ENCODE assay signal across 17 cellular contexts in the genomic region with DNA sequence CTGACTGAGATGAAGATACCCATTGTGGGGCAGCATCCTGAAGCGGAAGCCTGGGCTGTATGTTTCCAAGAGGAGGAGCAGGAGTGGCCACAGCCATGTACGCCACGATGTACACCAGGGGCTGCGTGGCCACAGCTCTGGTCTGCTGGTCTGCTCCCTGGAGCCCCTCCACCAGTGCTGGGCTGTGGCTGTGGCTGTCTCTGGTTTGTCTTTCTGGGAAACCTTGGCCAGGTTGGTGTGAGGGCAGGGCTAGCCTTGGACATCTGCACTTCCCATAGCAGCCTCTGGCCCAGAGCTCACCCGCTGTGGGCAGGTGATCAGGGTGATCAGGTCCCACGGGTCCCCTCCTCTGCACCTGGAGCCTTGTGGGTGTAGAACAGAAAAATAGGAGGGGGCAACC. TPM values are rescaled to one million over a fixed set of nuclear protein-coding genes. Genes with fewer than 3 reads are reported as not detected.
DNase-seq lines count a peak whose midpoint lies in the region; ATAC-seq and TF ChIP-seq lines count a peak whose summit lies in the region.
"Had no signal": no experiment of that assay in that cellular context is flagged by ENCODE, and none has a peak within 500 bp of the region (broad histone marks: within the 10 kb centered on the region; RNA-seq: fewer than 3 reads in every experiment).

No MANE protein-coding gene starts in this region.

- ATAC-seq in activated CD8-positive, alpha-beta T cell treated with anti-CD3 and anti-CD28 coated beads for 36 hours, result no peak
- no peak for ATAC-seq in activated CD8-positive, alpha-beta T cell treated with anti-CD3 and anti-CD28 coated beads, Interleukin-2, amount 10 ng/mL, durations not matched to agents 7 days and 5 days
- no peak for ATAC-seq in CD4-positive, CD25-positive, alpha-beta regulatory T cell (ENCODE audit: low read depth in 2 of 2)
- ATAC-seq in activated B cell treated with CpG ODN at 0.5 μM for 24 hours (ENCODE audit: low read depth) (no peak), GM18907 (IDR thresholded peaks at IDR 0.05; ENCODE audit: unreplicated experiment) (no peak)
- ATAC-seq: naive thymus-derived CD8-positive, alpha-beta T cell had no signal

- H3K27me3 ChIP-seq in CD4-positive, CD25-positive, alpha-beta regulatory T cell (ENCODE audit: control insufficient read depth, insufficient read depth, low read length), result no peaks in the 10 kb centered on the region
- H3K27me3 ChIP-seq: ascending aorta, tibial nerve had no signal

- H3K36me3 ChIP-seq in CD4-positive, CD25-positive, alpha-beta regulatory T cell (ENCODE audit: control insufficient read depth, insufficient read depth, low read length), result peaks cover 2% of the 10 kb centered on the region

- H3K4me3 ChIP-seq in CD4-positive, CD25-positive, alpha-beta regulatory T cell (ENCODE audit: low read depth, low read length), result no peak overlapping the region
- H3K4me3 ChIP-seq: tibial nerve had no signal

- H3K36me3 Mint-ChIP-seq in activated CD8-positive, alpha-beta T cell treated with anti-CD3 and anti-CD28 coated beads for 36 hours (ENCODE audit: low read depth), result peaks cover 15% of the 10 kb centered on the region
- peaks cover 13% of the 10 kb centered on the region for H3K36me3 Mint-ChIP-seq in activated CD8-positive, alpha-beta T cell treated with anti-CD3 and anti-CD28 coated beads, Interleukin-2, amount 10 ng/mL, durations not matched to agents 7 days and 5 days (ENCODE audit: low read depth)
- peaks cover 5% of the 10 kb centered on the region for H3K36me3 Mint-ChIP-seq in CD4-positive, CD25-positive, alpha-beta regulatory T cell
- H3K36me3 Mint-ChIP-seq in activated B cell treated with CpG ODN at 0.5 μM for 24 hours (ENCODE audit: low read depth), result peaks cover 6% of the 10 kb centered on the region
- H3K36me3 Mint-ChIP-seq in nephron progenitor cell (ENCODE audit: low read depth), result no peaks in the 10 kb centered on the region
- H3K36me3 Mint-ChIP-seq: naive thymus-derived CD8-positive, alpha-beta T cell had no signal

- peak; percentile 2 for DNase-seq in activated CD8-positive, alpha-beta T cell treated with anti-CD3 and anti-CD28 coated beads for 36 hours
- no peak for DNase-seq in activated CD8-positive, alpha-beta T cell treated with anti-CD3 and anti-CD28 coated beads, Interleukin-2, amount 10 ng/mL, durations not matched to agents 7 days and 5 days
- DNase-seq in CD4-positive, CD25-positive, alpha-beta regulatory T cell, result no peak
- no peak for DNase-seq in activated B cell treated with CpG ODN at 0.5 μM for 24 hours
- DNase-seq in nephron progenitor cell, result no peak
- no peak for DNase-seq in NCI-H146 (lab: John Stamatoyannopoulos, UW)
- DNase-seq in iPS-NIHi7 (ENCODE audit: extremely low spot score), result no peak
- DNase-seq: activated CD4-positive, alpha-beta T cell treated with anti-CD3 and anti-CD28 coated beads, Interleukin-2, amount 50 U/mL, for 48 hours; DMS79; islet precursor cell; MM.1S; NCI-H187 had no signal

- H3K27ac ChIP-seq in CD4-positive, CD25-positive, alpha-beta regulatory T cell (ENCODE audit: insufficient read depth, low read length, poor library complexity, severe bottlenecking), result no peak overlapping the region
- H3K27ac ChIP-seq: ascending aorta, tibial nerve had no signal

- peak overlapping the region; percentile 79 for H3K4me3 Mint-ChIP-seq in activated CD8-positive, alpha-beta T cell treated with anti-CD3 and anti-CD28 coated beads for 36 hours
- H3K4me3 Mint-ChIP-seq in activated CD8-positive, alpha-beta T cell treated with anti-CD3 and anti-CD28 coated beads, Interleukin-2, amount 10 ng/mL, durations not matched to agents 7 days and 5 days, result no peak overlapping the region
- H3K4me3 Mint-ChIP-seq in CD4-positive, CD25-positive, alpha-beta regulatory T cell, result peak overlapping the region in 3 of 4 donors; percentile 64 to 89 (median 85)
- H3K4me3 Mint-ChIP-seq in activated B cell treated with CpG ODN at 0.5 μM for 24 hours (peak overlapping the region; percentile 80), nephron progenitor cell (peak overlapping the region; percentile 83)

- H3K9me3 Mint-ChIP-seq in activated CD8-positive, alpha-beta T cell treated with anti-CD3 and anti-CD28 coated beads for 36 hours, result no peaks in the 10 kb centered on the region
- H3K9me3 Mint-ChIP-seq in activated CD8-positive, alpha-beta T cell treated with anti-CD3 and anti-CD28 coated beads, Interleukin-2, amount 10 ng/mL, durations not matched to agents 7 days and 5 days (ENCODE audit: insufficient read depth), result no peaks in the 10 kb centered on the region
- peaks cover 0 to 1% (median 0%) of the 10 kb centered on the region in 7 donors for H3K9me3 Mint-ChIP-seq in CD4-positive, CD25-positive, alpha-beta regulatory T cell
- H3K9me3 Mint-ChIP-seq in activated B cell treated with CpG ODN at 0.5 μM for 24 hours (no peaks in the 10 kb centered on the region), nephron progenitor cell (no peaks in the 10 kb centered on the region)
- H3K9me3 Mint-ChIP-seq: naive thymus-derived CD8-positive, alpha-beta T cell had no signal

- peaks cover 13% of the 10 kb centered on the region for H3K4me1 Mint-ChIP-seq in activated CD8-positive, alpha-beta T cell treated with anti-CD3 and anti-CD28 coated beads for 36 hours (ENCODE audit: low read depth)
- H3K4me1 Mint-ChIP-seq in activated CD8-positive, alpha-beta T cell treated with anti-CD3 and anti-CD28 coated beads, Interleukin-2, amount 10 ng/mL, durations not matched to agents 7 days and 5 days (ENCODE audit: low read depth), result peaks cover 34% of the 10 kb centered on the region
- peaks cover 0 to 29% (median 11%) of the 10 kb centered on the region in 4 donors for H3K4me1 Mint-ChIP-seq in CD4-positive, CD25-positive, alpha-beta regulatory T cell
- H3K4me1 Mint-ChIP-seq in activated B cell treated with CpG ODN at 0.5 μM for 24 hours, result peaks cover 23% of the 10 kb centered on the region
- H3K4me1 Mint-ChIP-seq in nephron progenitor cell, result peaks cover 29% of the 10 kb centered on the region

- H3K27ac Mint-ChIP-seq in activated CD8-positive, alpha-beta T cell treated with anti-CD3 and anti-CD28 coated beads for 36 hours, result no peak overlapping the region
- no peak overlapping the region for H3K27ac Mint-ChIP-seq in activated CD8-positive, alpha-beta T cell treated with anti-CD3 and anti-CD28 coated beads, Interleukin-2, amount 10 ng/mL, durations not matched to agents 7 days and 5 days
- no peak overlapping the region for H3K27ac Mint-ChIP-seq in CD4-positive, CD25-positive, alpha-beta regulatory T cell
- H3K27ac Mint-ChIP-seq in activated B cell treated with CpG ODN at 0.5 μM for 24 hours (no peak overlapping the region), nephron progenitor cell (no peak overlapping the region)

- intact Hi-C loops in activated CD8-positive, alpha-beta T cell treated with anti-CD3 and anti-CD28 coated beads for 36 hours (cut with micrococcal nuclease), result no loop called here
- intact Hi-C loops in activated B cell treated with CpG ODN at 0.5 μM for 24 hours (cut with micrococcal nuclease), result loop anchor here (5.0 kb wide), 1 partner anchor 59 kb away; no protein-coding TSS in a partner anchor

- H3K4me1 ChIP-seq in CD4-positive, CD25-positive, alpha-beta regulatory T cell (ENCODE audit: control insufficient read depth, insufficient read depth, low read length, poor library complexity, severe bottlenecking), result peaks cover 27% of the 10 kb centered on the region

- no peaks in the 10 kb centered on the region for H3K27me3 Mint-ChIP-seq in activated CD8-positive, alpha-beta T cell treated with anti-CD3 and anti-CD28 coated beads for 36 hours
- no peaks in the 10 kb centered on the region for H3K27me3 Mint-ChIP-seq in activated CD8-positive, alpha-beta T cell treated with anti-CD3 and anti-CD28 coated beads, Interleukin-2, amount 10 ng/mL, durations not matched to agents 7 days and 5 days (ENCODE audit: low read depth)
- H3K27me3 Mint-ChIP-seq in CD4-positive, CD25-positive, alpha-beta regulatory T cell, result no peaks in the 10 kb centered on the region
- H3K27me3 Mint-ChIP-seq in activated B cell treated with CpG ODN at 0.5 μM for 24 hours (no peaks in the 10 kb centered on the region), nephron progenitor cell (ENCODE audit: low read depth, poor library complexity) (no peaks in the 10 kb centered on the region)
- H3K27me3 Mint-ChIP-seq: naive thymus-derived CD8-positive, alpha-beta T cell had no signal

- POLR2A ChIA-PET in activated CD8-positive, alpha-beta T cell treated with anti-CD3 and anti-CD28 coated beads for 36 hours (lab: Charles Lee), result interaction anchor here (1.6 to 8.4 kb wide), 2 partner anchors 12 to 42 kb away, joined by 3 to 46 read pairs; partner anchors contain the start of gene MMP23B
- POLR2A ChIA-PET in activated CD8-positive, alpha-beta T cell treated with anti-CD3 and anti-CD28 coated beads, Interleukin-2, amount 10 ng/mL, durations not matched to agents 7 days and 5 days (lab: Charles Lee), result no interaction called here
- POLR2A ChIA-PET in activated B cell treated with CpG ODN at 0.5 μM for 24 hours (lab: Charles Lee), result interaction anchor here (3.4 kb wide), 1 partner anchor 12 kb away, joined by 35 read pairs; the partner anchor contains the start of gene MMP23B

- TF ChIP-seq CTCF in activated CD8-positive, alpha-beta T cell treated with anti-CD3 and anti-CD28 coated beads for 36 hours (IDR thresholded peaks at IDR 0.05), result no peak
- no peak for TF ChIP-seq CTCF in activated B cell treated with CpG ODN at 0.5 μM for 24 hours (IDR thresholded peaks at IDR 0.05)
- TF ChIP-seq CTCF in nephron progenitor cell (IDR thresholded peaks at IDR 0.05), result no peak

- CTCF ChIA-PET in activated CD8-positive, alpha-beta T cell treated with anti-CD3 and anti-CD28 coated beads for 36 hours (lab: Charles Lee), result no interaction called here
- CTCF ChIA-PET in activated CD8-positive, alpha-beta T cell treated with anti-CD3 and anti-CD28 coated beads, Interleukin-2, amount 10 ng/mL, durations not matched to agents 7 days and 5 days (lab: Charles Lee), result no interaction called here
- CTCF ChIA-PET in activated B cell treated with CpG ODN at 0.5 μM for 24 hours (lab: Charles Lee), result no interaction called here

- H3K9me3 ChIP-seq in CD4-positive, CD25-positive, alpha-beta regulatory T cell (ENCODE audit: control insufficient read depth in 2 of 2, low read length in 2 of 2), result no peaks in the 10 kb centered on the region
- H3K9me3 ChIP-seq: ascending aorta, tibial nerve had no signal

RNA-seq across cellular contexts. Expression of gene MIB2, which starts 2.6 kb away (rescaled TPM):
- 10 to 100 TPM; 40.1 to 41.3 TPM for total RNA-seq in activated CD8-positive, alpha-beta T cell treated with anti-CD3 and anti-CD28 coated beads for 36 hours
- total RNA-seq in activated CD8-positive, alpha-beta T cell treated with anti-CD3 and anti-CD28 coated beads, Interleukin-2, amount 10 ng/mL, durations not matched to agents 7 days and 5 days, result 10 to 100 TPM; 49.3 to 50.7 TPM
- total RNA-seq in CD4-positive, CD25-positive, alpha-beta regulatory T cell, result 58.2 TPM
- polyA plus RNA-seq in CD4-positive, CD25-positive, alpha-beta regulatory T cell, result 10 to 100 TPM; 15.9 to 20.6 (median 19.0) TPM
- 27.6 and 36.4 TPM in 2 replicates for total RNA-seq in activated B cell treated with CpG ODN at 0.5 μM for 24 hours

RNA-seq across cellular contexts. Expression of gene MMP23B, which starts 14.0 kb away (rescaled TPM):
- total RNA-seq in activated CD8-positive, alpha-beta T cell treated with anti-CD3 and anti-CD28 coated beads for 36 hours, result 1 to 10 TPM; 3.3 to 4.0 TPM
- 1 to 10 TPM; 1.7 to 2.0 TPM for total RNA-seq in activated CD8-positive, alpha-beta T cell treated with anti-CD3 and anti-CD28 coated beads, Interleukin-2, amount 10 ng/mL, durations not matched to agents 7 days and 5 days
- total RNA-seq in CD4-positive, CD25-positive, alpha-beta regulatory T cell, result 4.1 TPM
- under 1 TPM in 2 of 4 donors, not detected in 2; 0.18 to 0.21 TPM for polyA plus RNA-seq in CD4-positive, CD25-positive, alpha-beta regulatory T cell
- 0.32 and 0.35 TPM in 2 replicates for total RNA-seq in activated B cell treated with CpG ODN at 0.5 μM for 24 hours
- total RNA-seq: A172 had no signal

RNA-seq across cellular contexts. Expression of gene FNDC10, which starts 18.0 kb away (rescaled TPM):
- 1 to 10 TPM; 2.8 to 3.6 TPM for total RNA-seq in activated CD8-positive, alpha-beta T cell treated with anti-CD3 and anti-CD28 coated beads for 36 hours
- 1 to 10 TPM; 7.5 to 9.3 TPM for total RNA-seq in activated CD8-positive, alpha-beta T cell treated with anti-CD3 and anti-CD28 coated beads, Interleukin-2, amount 10 ng/mL, durations not matched to agents 7 days and 5 days
- total RNA-seq in CD4-positive, CD25-positive, alpha-beta regulatory T cell, result 0.96 TPM
- polyA plus RNA-seq in CD4-positive, CD25-positive, alpha-beta regulatory T cell, result under 1 TPM; 0.21 to 0.37 (median 0.29) TPM
- total RNA-seq in activated B cell treated with CpG ODN at 0.5 μM for 24 hours, result 0.46 and 0.60 TPM in 2 replicates
- total RNA-seq: A172 had no signal

RNA-seq across cellular contexts. Expression of gene CDK11B, which starts 40.9 kb away (rescaled TPM):
- total RNA-seq in activated CD8-positive, alpha-beta T cell treated with anti-CD3 and anti-CD28 coated beads for 36 hours, result 10 to 100 TPM; 29.4 to 32.0 TPM
- total RNA-seq in activated CD8-positive, alpha-beta T cell treated with anti-CD3 and anti-CD28 coated beads, Interleukin-2, amount 10 ng/mL, durations not matched to agents 7 days and 5 days, result 10 to 100 TPM; 35.4 to 39.5 TPM
- total RNA-seq in CD4-positive, CD25-positive, alpha-beta regulatory T cell, result 47.2 TPM
- polyA plus RNA-seq in CD4-positive, CD25-positive, alpha-beta regulatory T cell, result 10 to 100 TPM in 1 of 4 donors, 1 to 10 TPM in 3; 9.3 to 11.3 (median 9.7) TPM
- total RNA-seq in activated B cell treated with CpG ODN at 0.5 μM for 24 hours, result 28.5 and 29.1 TPM in 2 replicates

RNA-seq across cellular contexts. Expression of gene SSU72, which starts 43.3 kb away (rescaled TPM):
- total RNA-seq in activated CD8-positive, alpha-beta T cell treated with anti-CD3 and anti-CD28 coated beads for 36 hours, result 100 to 1,000 TPM; 111 to 113 TPM
- total RNA-seq in activated CD8-positive, alpha-beta T cell treated with anti-CD3 and anti-CD28 coated beads, Interleukin-2, amount 10 ng/mL, durations not matched to agents 7 days and 5 days, result 100 to 1,000 TPM; 123 to 129 TPM
- 104 TPM for total RNA-seq in CD4-positive, CD25-positive, alpha-beta regulatory T cell
- 100 to 1,000 TPM; 185 to 279 (median 217) TPM for polyA plus RNA-seq in CD4-positive, CD25-positive, alpha-beta regulatory T cell
- 111 and 118 TPM in 2 replicates for total RNA-seq in activated B cell treated with CpG ODN at 0.5 μM for 24 hours
